In the genomic region with DNA sequence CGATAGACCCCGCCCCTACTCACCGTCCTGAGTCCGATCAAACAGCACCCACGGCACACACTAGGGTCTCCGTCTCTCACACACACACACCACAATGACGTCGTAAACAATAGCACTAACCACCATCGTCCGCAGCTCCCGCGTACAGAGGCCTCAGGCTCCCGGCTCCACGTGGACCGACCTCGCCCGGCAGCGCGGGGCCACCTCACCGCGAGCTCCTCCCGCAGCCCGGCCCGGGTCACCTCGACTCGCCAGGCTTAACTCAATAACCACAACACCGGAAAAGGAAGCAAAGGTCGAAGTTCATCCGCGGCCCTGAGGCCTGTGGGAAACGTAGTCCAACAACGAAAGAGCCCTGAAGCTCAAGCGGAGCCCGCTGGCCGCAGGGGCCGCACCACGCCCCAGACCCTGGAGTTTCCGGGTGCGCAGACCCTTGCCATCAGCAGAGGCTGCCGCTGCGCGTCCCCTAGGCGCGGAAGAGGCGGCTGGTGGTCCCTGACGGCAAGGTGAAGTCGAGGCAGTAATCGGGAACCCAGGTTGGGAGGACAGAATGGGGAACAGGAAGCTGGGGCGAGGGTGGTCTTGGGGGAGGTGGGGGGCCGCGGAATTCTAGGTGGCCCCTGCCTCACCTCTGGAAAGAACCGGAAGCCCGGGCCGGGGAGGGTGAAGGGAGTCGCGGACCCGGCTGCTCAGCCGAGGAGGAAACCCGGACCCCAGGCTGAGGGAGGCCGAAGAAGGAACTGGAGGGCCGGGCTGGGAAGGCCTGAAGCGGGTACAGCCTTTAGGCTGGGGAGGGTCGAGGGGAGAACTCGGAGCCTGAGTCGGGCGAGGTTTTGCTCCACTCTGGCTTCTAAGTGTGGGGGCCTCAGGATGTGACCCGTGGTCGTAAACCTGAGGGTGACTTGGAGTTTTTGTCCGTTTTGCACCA, we compare ENCODE assay signal across 8 cellular contexts. TPM values are rescaled to one million over a fixed set of nuclear protein-coding genes. Genes with fewer than 3 reads are reported as not detected.
DNase-seq lines count a peak whose midpoint lies in the region; ATAC-seq and TF ChIP-seq lines count a peak whose summit lies in the region.

TSS of gene ZNF529 (minus strand) at position 273 of the 928 bp plus-strand sequence. CDS start 946 bp downstream, outside the sequence.

- no peaks in the 10 kb centered on the region for H3K27me3 Mint-ChIP-seq in CD4-positive, CD25-positive, alpha-beta regulatory T cell
- H3K27me3 Mint-ChIP-seq in activated CD4-positive, alpha-beta memory T cell treated with anti-CD3 and anti-CD28 coated beads for 36 hours: no peaks in the 10 kb centered on the region

- TF ChIP-seq CTCF in lower leg skin (IDR thresholded peaks at IDR 0.05): peak in 1 of 3 donors; percentile 8

- H3K4me3 ChIP-seq in CD4-positive, CD25-positive, alpha-beta regulatory T cell (ENCODE audit: low read depth, low read length): peak within 1 kb of the TSS; percentile 83
- H3K4me3 ChIP-seq in lower leg skin (ENCODE audit: low read depth, poor library complexity, severe bottlenecking): peak within 1 kb of the TSS; percentile 94

- H3K9me3 Mint-ChIP-seq in CD4-positive, CD25-positive, alpha-beta regulatory T cell: peaks cover 0 to 28% (median 4%) of the 10 kb centered on the region in 7 donors
- H3K9me3 Mint-ChIP-seq in activated CD4-positive, alpha-beta memory T cell treated with anti-CD3 and anti-CD28 coated beads for 36 hours: peaks cover 7% of the 10 kb centered on the region

- H3K36me3 ChIP-seq in CD4-positive, CD25-positive, alpha-beta regulatory T cell (ENCODE audit: control insufficient read depth, insufficient read depth, low read length): peaks cover 30% of the 10 kb centered on the region

- peaks cover 21% of the 10 kb centered on the region for H3K4me1 ChIP-seq in CD4-positive, CD25-positive, alpha-beta regulatory T cell (ENCODE audit: control insufficient read depth, insufficient read depth, low read length, poor library complexity, severe bottlenecking)

- no peaks in the 10 kb centered on the region for H3K27me3 ChIP-seq in CD4-positive, CD25-positive, alpha-beta regulatory T cell (ENCODE audit: control insufficient read depth, insufficient read depth, low read length)

- CTCF ChIA-PET in activated CD4-positive, alpha-beta memory T cell treated with anti-CD3 and anti-CD28 coated beads for 36 hours (lab: Charles Lee): interaction anchor here (1.3 kb wide), 1 partner anchor 45 kb away, joined by 4 read pairs; the partner anchor contains the start of gene ZNF260

- peak within 1 kb of the TSS; percentile 94 to 98 (median 96) for H3K4me3 Mint-ChIP-seq in CD4-positive, CD25-positive, alpha-beta regulatory T cell
- peak within 1 kb of the TSS; percentile 87 for H3K4me3 Mint-ChIP-seq in activated CD4-positive, alpha-beta memory T cell treated with anti-CD3 and anti-CD28 coated beads for 36 hours

- 0 to 1% methylated on average over 62 to 65 of the region's 69 CpGs for WGBS in lower leg skin, 2 donors

- H3K36me3 Mint-ChIP-seq in CD4-positive, CD25-positive, alpha-beta regulatory T cell: peaks cover 39% of the 10 kb centered on the region
- H3K36me3 Mint-ChIP-seq in activated CD4-positive, alpha-beta memory T cell treated with anti-CD3 and anti-CD28 coated beads for 36 hours: peaks cover 57% of the 10 kb centered on the region

- POLR2A ChIA-PET in activated CD4-positive, alpha-beta memory T cell treated with anti-CD3 and anti-CD28 coated beads for 36 hours (lab: Charles Lee): interaction anchor here (0.7 to 2.6 kb wide), 5 partner anchors 32 to 1022 kb away, joined by 3 to 20 read pairs (median 5); partner anchors contain the start of genes ZNF345, ZNF382, ZNF420 and ZNF540

- peaks cover 18 to 25% of the 10 kb centered on the region in 2 experiments for H3K9me3 ChIP-seq in CD4-positive, CD25-positive, alpha-beta regulatory T cell (ENCODE audit: control insufficient read depth in 2 of 2, low read length in 2 of 2)

- peak; percentile 79 to 93 (median 87) for DNase-seq in CD4-positive, CD25-positive, alpha-beta regulatory T cell
- DNase-seq in NCI-H82 (lab: John Stamatoyannopoulos, UW): peak; percentile 96
- DNase-seq in activated CD4-positive, alpha-beta memory T cell treated with anti-CD3 and anti-CD28 coated beads for 36 hours: peak; percentile 92
- DNase-seq in ecto neural progenitor cell (ENCODE audit: low spot score): peak; percentile 96
- DNase-seq in lower leg skin (ENCODE audit: low spot score in 2 of 2): peak; percentile 89 to 97
- DNase-seq in stimulated activated CD4-positive, alpha-beta T cell treated with anti-CD3 and anti-CD28 coated beads, Interleukin-4, amount 100 ng/mL, for 48 hours (ENCODE audit: low read depth in 2 of 2): peak; percentile 69 to 78

- H3K27ac Mint-ChIP-seq in CD4-positive, CD25-positive, alpha-beta regulatory T cell: peak within 1 kb of the TSS; percentile 98 to 99 (median 99)
- peak within 1 kb of the TSS; percentile 92 for H3K27ac Mint-ChIP-seq in activated CD4-positive, alpha-beta memory T cell treated with anti-CD3 and anti-CD28 coated beads for 36 hours

- peak; percentile 91 to 93 for ATAC-seq in CD4-positive, CD25-positive, alpha-beta regulatory T cell (ENCODE audit: low read depth in 2 of 2)
- ATAC-seq in GM19397 (IDR thresholded peaks at IDR 0.05; ENCODE audit: unreplicated experiment) (peak; percentile 94), HG03571 (IDR thresholded peaks at IDR 0.05; ENCODE audit: unreplicated experiment) (peak; percentile 83)

- H3K27ac ChIP-seq in CD4-positive, CD25-positive, alpha-beta regulatory T cell (ENCODE audit: insufficient read depth, low read length, poor library complexity, severe bottlenecking): peak within 1 kb of the TSS; percentile 93

- H3K4me1 Mint-ChIP-seq in CD4-positive, CD25-positive, alpha-beta regulatory T cell: peaks cover 28 to 60% (median 34%) of the 10 kb centered on the region in 4 donors
- H3K4me1 Mint-ChIP-seq in activated CD4-positive, alpha-beta memory T cell treated with anti-CD3 and anti-CD28 coated beads for 36 hours (ENCODE audit: low read depth): peaks cover 32% of the 10 kb centered on the region

- TF ChIP-seq POLR2A in lower leg skin (IDR thresholded peaks at IDR 0.05): peak in 1 of 2 donors; percentile 37

- intact Hi-C loops in activated CD4-positive, alpha-beta memory T cell treated with anti-CD3 and anti-CD28 coated beads for 36 hours (cut with micrococcal nuclease): loop anchor here (1.0 to 5.0 kb wide), 6 partner anchors 31 to 266 kb away; partner anchors contain the start of genes ZFP14, ZNF260, ZNF461 and ZNF566
- intact Hi-C loops in lower leg skin (cut with DNase I; ENCODE audit: low total_unique reads): no loop called here

RNA-seq across cellular contexts. Expression of gene ZNF529, which starts in this region (rescaled TPM):
- 31.4 TPM for total RNA-seq in CD4-positive, CD25-positive, alpha-beta regulatory T cell
- polyA plus RNA-seq in CD4-positive, CD25-positive, alpha-beta regulatory T cell: 1 to 10 TPM; 4.0 to 8.3 (median 5.9) TPM
- total RNA-seq in activated CD4-positive, alpha-beta memory T cell treated with anti-CD3 and anti-CD28 coated beads for 36 hours: 10 to 100 TPM; 14.3 to 15.4 TPM
- 1 to 10 TPM; 3.9 to 7.8 (median 6.7) TPM for total RNA-seq in lower leg skin

Comparison
In these comparisons a context has a peak if more than half of its experiments do, and no peak if none do; other contexts are left out.
1. Peak in every context shown above with its lines: DNase-seq, ATAC-seq, H3K4me3 ChIP-seq and H3K27ac ChIP-seq.